In the genomic region with DNA sequence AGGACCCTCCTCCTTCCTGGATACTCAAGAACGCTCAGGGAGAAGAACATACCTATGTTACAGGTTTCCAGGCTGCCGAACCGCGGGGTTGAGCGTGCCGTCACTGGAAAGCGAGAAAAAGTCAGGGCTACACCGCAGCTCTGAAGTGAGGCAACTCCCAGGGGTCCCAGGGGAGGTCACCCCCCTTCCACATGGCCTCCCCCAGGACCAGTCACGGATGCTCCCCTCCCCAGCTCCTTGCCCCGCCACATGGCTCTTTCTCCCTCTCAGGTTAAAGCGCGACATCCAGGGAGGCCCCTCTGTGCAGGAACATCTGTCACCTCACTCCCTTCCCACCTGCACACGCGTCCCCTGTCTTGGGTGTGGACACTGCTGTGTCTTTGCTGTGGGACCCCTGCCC, we compare ENCODE assay signal across 19 cellular contexts. TPM values are rescaled to one million over a fixed set of nuclear protein-coding genes. Genes with fewer than 3 reads are reported as not detected.
DNase-seq lines count a peak whose midpoint lies in the region; ATAC-seq, FAIRE-seq and TF ChIP-seq lines count a peak whose summit lies in the region.
"Had no signal": no experiment of that assay in that cellular context is flagged by ENCODE, and none has a peak within 500 bp of the region (broad histone marks: within the 10 kb centered on the region; RNA-seq: fewer than 3 reads in every experiment).

No MANE protein-coding gene starts in this region.

- no peak for FAIRE-seq in kidney (lab: Jason Lieb, UNC)
- FAIRE-seq: G401.6, GM12892, H54 had no signal

- no peak overlapping the region for H3K4me2 ChIP-seq in IMR-90 (ENCODE audit: low read depth, low read length)

- no peak overlapping the region for H2AK5ac ChIP-seq in IMR-90 (ENCODE audit: low read depth, low read length)

- CTCF ChIA-PET in IMR-90 (lab: Yijun Ruan, JAX) = no interaction called here

- TF ChIP-seq CTCF in IMR-90 (conservative IDR thresholded peaks at IDR 0.05; ENCODE audit: low read depth, low read length) = no peak
- TF ChIP-seq CTCF in kidney (IDR thresholded peaks at IDR 0.05; ENCODE audit: borderline replicate concordance, extremely low read depth, insufficient read depth) = no peak
- no peak for TF ChIP-seq CTCF in coronary artery (IDR thresholded peaks at IDR 0.05)

- H4K91ac ChIP-seq in IMR-90 (ENCODE audit: insufficient read depth, low read depth, low read length) = no peak overlapping the region

- H3K9me3 ChIP-seq in IMR-90 (ENCODE audit: control insufficient read depth, insufficient read depth, low read length) (peaks cover 47% of the 10 kb centered on the region), kidney (ENCODE audit: control insufficient read depth in 1 of 2, low read length in 2 of 2) (no peaks in the 10 kb centered on the region), aorta (ENCODE audit: control insufficient read depth, low read length) (no peaks in the 10 kb centered on the region)

- H3K9me1 ChIP-seq in IMR-90 (ENCODE audit: insufficient read depth, low read length) = no peaks in the 10 kb centered on the region

- no peak overlapping the region for H2BK120ac ChIP-seq in IMR-90 (ENCODE audit: low read depth, low read length)

- no peak overlapping the region for H3K56ac ChIP-seq in IMR-90 (ENCODE audit: extremely low read depth, insufficient read depth, low read length)

- no peak overlapping the region for H2BK5ac ChIP-seq in IMR-90 (ENCODE audit: low read depth, low read length, poor library complexity, severe bottlenecking)

- H2AFZ ChIP-seq in IMR-90 (replicated peaks; ENCODE audit: low read length, poor library complexity) = peak overlapping the region; percentile 43

- ATAC-seq in IMR-90 (ENCODE audit: low read depth) (no peak), aorta (ENCODE audit: low FRiP score) (peak; percentile 17), GM21515 (IDR thresholded peaks at IDR 0.05; ENCODE audit: unreplicated experiment) (no peak)

- H3K9ac ChIP-seq in IMR-90 (ENCODE audit: low read depth, low read length) = no peak overlapping the region
- no peak overlapping the region for H3K9ac ChIP-seq in kidney (ENCODE audit: low read length in 2 of 2)

- no peaks in the 10 kb centered on the region for H4K20me1 ChIP-seq in IMR-90 (ENCODE audit: insufficient read depth, low read length)

- no peaks in the 10 kb centered on the region for H3K79me1 ChIP-seq in IMR-90 (ENCODE audit: low read depth in 1 of 2, low read length in 2 of 2)

- H4K8ac ChIP-seq in IMR-90 (ENCODE audit: low read depth in 2 of 2, low read length in 2 of 2) = no peak overlapping the region

- dilution Hi-C loops in IMR-90 (cut with HindIII; ENCODE audit: low sequenced_read_pairs, unreplicated experiment) = no loop called here

- no peak overlapping the region for H4K5ac ChIP-seq in IMR-90 (ENCODE audit: low read depth, low read length)

- H3K4me1 ChIP-seq in IMR-90 (ENCODE audit: control insufficient read depth, insufficient read depth, low read length) (no peaks in the 10 kb centered on the region), kidney (ENCODE audit: control insufficient read depth in 1 of 2, insufficient read depth in 1 of 2, low read depth in 1 of 2, low read length in 2 of 2) (peaks cover 0 to 8% of the 10 kb centered on the region in 2 donors), aorta (ENCODE audit: control insufficient read depth in 1 of 2, insufficient read depth in 2 of 2, low read length in 2 of 2) (no peaks in the 10 kb centered on the region)
- H3K4me1 ChIP-seq: HAP-1 had no signal

- no TSS peak for BruUV-seq in IMR-90 (replicated peaks; lab: Mats Ljungman, UMichigan)

- no peak overlapping the region for H3K4ac ChIP-seq in IMR-90 (ENCODE audit: low read depth, low read length)

- H2AK9ac ChIP-seq in IMR-90 (replicated peaks; ENCODE audit: low read depth, low read length, poor library complexity) = no peak overlapping the region

- H3K36me3 ChIP-seq in IMR-90 (ENCODE audit: control insufficient read depth, insufficient read depth, low read length) (no peaks in the 10 kb centered on the region), kidney (ENCODE audit: control insufficient read depth in 1 of 2, insufficient read depth in 2 of 2, low read length in 2 of 2) (no peaks in the 10 kb centered on the region), aorta (ENCODE audit: control insufficient read depth in 1 of 2, insufficient read depth in 2 of 2, low read length in 1 of 2) (no peaks in the 10 kb centered on the region)
- H3K36me3 ChIP-seq: HAP-1 had no signal

- H3K18ac ChIP-seq in IMR-90 (ENCODE audit: low read depth, low read length) = no peak overlapping the region

- H2BK20ac ChIP-seq in IMR-90 (ENCODE audit: low read depth, low read length) = no peak overlapping the region

- no peaks in the 10 kb centered on the region for H3K27me3 ChIP-seq in IMR-90 (ENCODE audit: control insufficient read depth, insufficient read depth, low read length)
- no peaks in the 10 kb centered on the region for H3K27me3 ChIP-seq in aorta (ENCODE audit: control insufficient read depth in 1 of 2, insufficient read depth in 2 of 2, low read length in 1 of 2)

- H2BK15ac ChIP-seq in IMR-90 (ENCODE audit: low read depth, low read length) = no peak overlapping the region

- POLR2A ChIA-PET in IMR-90 (lab: Charles Lee; ENCODE audit: unreplicated experiment) = no interaction called here

- H3K4me3 ChIP-seq in IMR-90 (ENCODE audit: insufficient read depth, low read depth, low read length) (no peak overlapping the region), kidney (ENCODE audit: low read length in 2 of 2) (no peak overlapping the region), aorta (ENCODE audit: low read length in 2 of 2) (no peak overlapping the region), coronary artery (no peak overlapping the region)
- H3K4me3 ChIP-seq: HAP-1 had no signal

- intact Hi-C loops in IMR-90 (cut with micrococcal nuclease) = no loop called here
- intact Hi-C loops in kidney (cut with DNase I) = no loop called here
- intact Hi-C loops in posterior vena cava (cut with DNase I) = no loop called here
- intact Hi-C loops in aorta (cut with DNase I) = no loop called here

- H3K14ac ChIP-seq in IMR-90 (replicated peaks; ENCODE audit: low read depth, low read length) = no peak overlapping the region

- TF ChIP-seq POLR2A in IMR-90 (IDR thresholded peaks at IDR 0.05; ENCODE audit: low read depth, low read length) = no peak

- DNase-seq in IMR-90 (no peak), kidney (peak; percentile 59), posterior vena cava (ENCODE audit: low spot score) (peak; percentile 62), aorta (peak in 1 of 2 donors; percentile 51), coronary artery (ENCODE audit: low spot score) (no peak), NCI-H1105 treated with DMSO at 0.1 percent for 48 hours (lab: John Stamatoyannopoulos, UW) (no peak), NCI-H128 (lab: John Stamatoyannopoulos, UW; ENCODE audit: unreplicated experiment) (no peak)
- DNase-seq: Calu3; CD4-positive, alpha-beta T cell; COR-L47; DMS53; DND-41; GOT3; HFFc6 had no signal

- 30% methylated on average over 2 of the region's 14 CpGs; no CpG with 5 or more reads in 1 of the 2 experiments for WGBS in IMR-90 (ENCODE audit: extremely low coverage in 2 of 2, insufficient read length in 1 of 2), 2 experiments
- 90% methylated on average over 14 of the region's 14 CpGs for WGBS in aorta, 2 donors

- no peak overlapping the region for H3K23ac ChIP-seq in IMR-90 (ENCODE audit: low read depth, low read length)

- TF ChIP-seq RAD21 in IMR-90 (IDR thresholded peaks at IDR 0.05; ENCODE audit: low read length) = no peak

- no peak overlapping the region for H3K27ac ChIP-seq in IMR-90 (ENCODE audit: insufficient read depth, low read length)
- no peak overlapping the region for H3K27ac ChIP-seq in kidney (ENCODE audit: low read depth in 2 of 2, low read length in 2 of 2)
- H3K27ac ChIP-seq in aorta (ENCODE audit: low read depth in 1 of 2, low read length in 2 of 2) = no peak overlapping the region
- H3K27ac ChIP-seq in coronary artery = no peak overlapping the region

- in situ Hi-C loops in IMR-90 (cut with MboI; ENCODE audit: low sequenced_read_pairs) = no loop called here

TF ChIP-seq in IMR-90, 13 proteins besides CTCF, POLR2A, EP300 and RAD21 (continues in another document):
- TF ChIP-seq CEBPB (IDR thresholded peaks at IDR 0.05; ENCODE audit: low read depth, low read length) = no peak
- TF ChIP-seq, protein P1, sequence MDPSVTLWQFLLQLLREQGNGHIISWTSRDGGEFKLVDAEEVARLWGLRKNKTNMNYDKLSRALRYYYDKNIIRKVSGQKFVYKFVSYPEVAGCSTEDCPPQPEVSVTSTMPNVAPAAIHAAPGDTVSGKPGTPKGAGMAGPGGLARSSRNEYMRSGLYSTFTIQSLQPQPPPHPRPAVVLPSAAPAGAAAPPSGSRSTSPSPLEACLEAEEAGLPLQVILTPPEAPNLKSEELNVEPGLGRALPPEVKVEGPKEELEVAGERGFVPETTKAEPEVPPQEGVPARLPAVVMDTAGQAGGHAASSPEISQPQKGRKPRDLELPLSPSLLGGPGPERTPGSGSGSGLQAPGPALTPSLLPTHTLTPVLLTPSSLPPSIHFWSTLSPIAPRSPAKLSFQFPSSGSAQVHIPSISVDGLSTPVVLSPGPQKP (IDR thresholded peaks at IDR 0.05; ENCODE audit: borderline replicate concordance, low read depth, low read length) = no peak
- TF ChIP-seq CHD1 (IDR thresholded peaks at IDR 0.05; ENCODE audit: low read depth, low read length) = no peak
- no peak for TF ChIP-seq FOS (IDR thresholded peaks at IDR 0.05; ENCODE audit: low read depth, low read length)
- TF ChIP-seq SMC3 (IDR thresholded peaks at IDR 0.05; ENCODE audit: low read depth, low read length) = no peak
- TF ChIP-seq, protein P2, sequence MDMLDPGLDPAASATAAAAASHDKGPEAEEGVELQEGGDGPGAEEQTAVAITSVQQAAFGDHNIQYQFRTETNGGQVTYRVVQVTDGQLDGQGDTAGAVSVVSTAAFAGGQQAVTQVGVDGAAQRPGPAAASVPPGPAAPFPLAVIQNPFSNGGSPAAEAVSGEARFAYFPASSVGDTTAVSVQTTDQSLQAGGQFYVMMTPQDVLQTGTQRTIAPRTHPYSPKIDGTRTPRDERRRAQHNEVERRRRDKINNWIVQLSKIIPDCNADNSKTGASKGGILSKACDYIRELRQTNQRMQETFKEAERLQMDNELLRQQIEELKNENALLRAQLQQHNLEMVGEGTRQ (IDR thresholded peaks at IDR 0.05; ENCODE audit: low read depth, low read length) = no peak
- TF ChIP-seq BHLHE40 (IDR thresholded peaks at IDR 0.05; ENCODE audit: low read depth, low read length) = no peak
- no peak for TF ChIP-seq RCOR1 (IDR thresholded peaks at IDR 0.05; ENCODE audit: insufficient replicate concordance, low read length)
- no peak for TF ChIP-seq MAZ (IDR thresholded peaks at IDR 0.05; ENCODE audit: borderline replicate concordance, low read depth, low read length)

RNA-seq across cellular contexts. Expression of a gene that starts 44.0 kb away (rescaled TPM):
- total RNA-seq in IMR-90 (2012; rRNA removed) (3.9 and 5.3 TPM in 2 replicates), kidney (12.9 TPM), posterior vena cava (10 to 100 TPM; 11.1 to 14.2 TPM), aorta (10 to 100 TPM in 1 of 2 donors, 1 to 10 TPM in 1; 9.5 to 16.2 TPM)
- polyA plus RNA-seq in IMR-90 (2012; rRNA removed) (3.7 and 4.2 TPM in 2 replicates), kidney (ENCODE audit: insufficient read depth, low read depth, low replicate concordance) (8.5 TPM), aorta (10 to 100 TPM in 1 of 2 donors, 1 to 10 TPM in 1; 9.0 to 11.1 TPM)
- polyA plus RNA-seq in IMR-90 (2012; cell fraction: cytosol; rRNA removed) = 0.91 and 1.3 TPM in 2 replicates
- 4.5 and 11.7 TPM in 2 replicates for polyA plus RNA-seq in IMR-90 (2012; cell fraction: nucleus; rRNA removed; ENCODE audit: low replicate concordance)

Comparison
In these comparisons a context has a peak if more than half of its experiments do, and no peak if none do; other contexts are left out.
1. DNase-seq: peak in kidney (single experiment) and posterior vena cava (single experiment); none in IMR-90 (single experiment), coronary artery (single experiment), NCI-H1105 treated with DMSO at 0.1 percent for 48 hours (single experiment) and NCI-H128 (single experiment).